ENCODE assay signal across 1 cellular context in the genomic region with DNA sequence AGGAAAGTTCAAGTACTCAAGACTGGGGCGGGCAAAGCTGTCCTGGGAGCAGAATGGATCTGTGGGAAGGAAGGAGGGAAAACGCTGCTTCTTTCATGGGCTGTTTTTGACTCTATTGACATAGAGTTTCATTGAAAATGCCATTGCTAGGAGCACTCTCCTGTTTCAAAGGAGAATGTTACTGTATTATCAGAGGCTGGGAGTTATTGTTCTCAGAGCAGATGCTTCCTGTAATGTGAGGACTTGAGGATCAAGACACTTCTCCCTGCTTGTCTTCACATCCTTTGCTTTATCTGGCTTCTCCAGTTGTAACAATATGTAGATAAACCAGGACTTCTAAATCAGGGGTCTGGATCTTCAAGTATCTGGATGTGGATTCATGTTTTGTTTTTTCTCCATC.
TF ChIP-seq lines count a peak whose summit lies in the region.

No MANE protein-coding gene starts in this region.

TF ChIP-seq in IMR-90, 13 proteins besides CTCF, POLR2A, EP300 and RAD21:
- TF ChIP-seq MAZ (IDR thresholded peaks at IDR 0.05; ENCODE audit: borderline replicate concordance, low read depth, low read length) (no peak), MXI1 (IDR thresholded peaks at IDR 0.05; ENCODE audit: borderline replicate concordance, low read depth, low read length) (no peak), CEBPB (IDR thresholded peaks at IDR 0.05; ENCODE audit: low read depth, low read length) (no peak), NFE2L2 (IDR thresholded peaks at IDR 0.05; ENCODE audit: low read depth, low read length) (no peak), SMC3 (IDR thresholded peaks at IDR 0.05; ENCODE audit: low read depth, low read length) (no peak), BHLHE40 (IDR thresholded peaks at IDR 0.05; ENCODE audit: low read depth, low read length) (no peak)
